17 cellular contexts compared by ENCODE assay signal in genomic region chr9:20419552-20419951, GRCh38.
"Had no signal": no experiment of that assay in that cellular context is flagged by ENCODE, and none has a peak within 500 bp of the region (broad histone marks: within the 10 kb centered on the region; RNA-seq: fewer than 3 reads in every experiment).

No MANE protein-coding gene starts in this region.

- H3K9me3 ChIP-seq: body of pancreas, lower lobe of right lung, sigmoid colon, upper lobe of right lung had no signal

- H3K27ac ChIP-seq: body of pancreas, cardiac muscle cell, lower lobe of right lung, sigmoid colon, upper lobe of right lung had no signal

- H3K27me3 Mint-ChIP-seq: activated CD4-positive, alpha-beta memory T cell treated with anti-CD3 and anti-CD28 coated beads for 36 hours; activated naive CD4-positive, alpha-beta T cell treated with anti-CD3 and anti-CD28 coated beads, Interleukin-2, amount 10 ng/mL, durations not matched to agents 7 days and 5 days had no signal

- H3K36me3 Mint-ChIP-seq: activated CD4-positive, alpha-beta memory T cell treated with anti-CD3 and anti-CD28 coated beads for 36 hours; naive B cell had no signal

- H3K27ac Mint-ChIP-seq: activated CD4-positive, alpha-beta memory T cell treated with anti-CD3 and anti-CD28 coated beads for 36 hours; activated naive CD4-positive, alpha-beta T cell treated with anti-CD3 and anti-CD28 coated beads, Interleukin-2, amount 10 ng/mL, durations not matched to agents 7 days and 5 days; endodermal cell; naive B cell had no signal

- H3K4me1 Mint-ChIP-seq: endodermal cell, naive B cell had no signal

- DNase-seq: activated CD4-positive, alpha-beta memory T cell treated with anti-CD3 and anti-CD28 coated beads for 36 hours; activated CD4-positive, alpha-beta T cell treated with anti-CD3 and anti-CD28 coated beads for 48 hours; activated CD4-positive, CD25-positive, alpha-beta regulatory T cell; activated effector memory CD4-positive, alpha-beta T cell treated with anti-CD3 and anti-CD28 coated beads, Interleukin-2, amount 50 U/mL, for 16 hours; activated naive CD4-positive, alpha-beta T cell treated with anti-CD3 and anti-CD28 coated beads, Interleukin-2, amount 10 ng/mL, durations not matched to agents 7 days and 5 days; body of pancreas; cortex of kidney; endodermal cell; lower lobe of right lung; naive B cell; retina; sigmoid colon; stimulated activated CD4-positive, alpha-beta T cell treated with anti-CD3 and anti-CD28 coated beads, Interleukin-4, amount 100 ng/mL, for 1 hour; stimulated activated naive CD4-positive, alpha-beta T cell treated with Interleukin-2 at 50 U/mL for 16 hours; upper lobe of right lung had no signal

- H3K4me1 ChIP-seq: body of pancreas, lower lobe of right lung, sigmoid colon, upper lobe of right lung had no signal

- H3K4me3 Mint-ChIP-seq: activated CD4-positive, alpha-beta memory T cell treated with anti-CD3 and anti-CD28 coated beads for 36 hours; activated naive CD4-positive, alpha-beta T cell treated with anti-CD3 and anti-CD28 coated beads, Interleukin-2, amount 10 ng/mL, durations not matched to agents 7 days and 5 days; endodermal cell; naive B cell had no signal

- H3K36me3 ChIP-seq: cardiac muscle cell, lower lobe of right lung, sigmoid colon, upper lobe of right lung had no signal

- ATAC-seq: body of pancreas, left lobe of liver, lower lobe of right lung, upper lobe of right lung had no signal

- H3K9me3 Mint-ChIP-seq: activated CD4-positive, alpha-beta memory T cell treated with anti-CD3 and anti-CD28 coated beads for 36 hours; activated naive CD4-positive, alpha-beta T cell treated with anti-CD3 and anti-CD28 coated beads, Interleukin-2, amount 10 ng/mL, durations not matched to agents 7 days and 5 days; endodermal cell; naive B cell had no signal

- H3K4me3 ChIP-seq: body of pancreas, cardiac muscle cell, lower lobe of right lung, sigmoid colon, upper lobe of right lung had no signal

- H3K27me3 ChIP-seq: body of pancreas, cardiac muscle cell, sigmoid colon, upper lobe of right lung had no signal
